Comparison of ENCODE assay signal across 1 cellular context in the genomic region with DNA sequence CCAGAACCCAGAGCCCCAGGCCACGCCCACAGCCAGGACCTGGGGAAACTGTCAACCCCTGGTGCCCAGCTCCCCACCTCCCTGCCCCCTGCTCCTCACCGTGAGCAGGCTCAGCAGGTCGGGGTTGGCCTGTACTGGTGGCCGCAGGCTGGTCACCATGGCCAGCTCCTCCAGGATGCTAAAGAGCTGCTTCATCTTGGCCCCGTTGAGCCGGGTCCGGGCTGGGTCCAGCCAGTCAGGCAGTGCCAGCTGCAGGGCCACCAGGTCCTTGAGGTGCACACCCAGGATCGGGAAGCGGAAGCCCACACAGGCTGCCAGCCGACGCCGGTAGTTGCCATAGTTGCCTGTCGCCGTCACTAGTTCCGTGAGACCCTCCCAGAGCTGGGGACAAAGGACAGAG.
TF ChIP-seq lines count a peak whose summit lies in the region.

No MANE protein-coding gene starts in this region.

TF ChIP-seq in HCT116, 20 proteins besides CTCF, POLR2A, EP300 and RAD21:
- TF ChIP-seq JUND (IDR thresholded peaks at IDR 0.05) = no peak
- TF ChIP-seq POLR2AphosphoS5 (IDR thresholded peaks at IDR 0.05; ENCODE audit: low read depth, low read length) = no peak
- TF ChIP-seq EZH2phosphoT487 (IDR thresholded peaks at IDR 0.05; ENCODE audit: borderline replicate concordance) = no peak
- TF ChIP-seq EGR1 (IDR thresholded peaks at IDR 0.05; ENCODE audit: low read depth) = no peak
- no peak for TF ChIP-seq YY1 (IDR thresholded peaks at IDR 0.05; ENCODE audit: extremely low read depth, insufficient replicate concordance, low read depth, low read length)
- TF ChIP-seq EZH2 (IDR thresholded peaks at IDR 0.05) = no peak
- TF ChIP-seq, protein P1, sequence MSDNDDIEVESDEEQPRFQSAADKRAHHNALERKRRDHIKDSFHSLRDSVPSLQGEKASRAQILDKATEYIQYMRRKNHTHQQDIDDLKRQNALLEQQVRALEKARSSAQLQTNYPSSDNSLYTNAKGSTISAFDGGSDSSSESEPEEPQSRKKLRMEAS (IDR thresholded peaks at IDR 0.05) = no peak
- TF ChIP-seq ZFX (IDR thresholded peaks at IDR 0.05) = no peak
